In the genomic region with DNA sequence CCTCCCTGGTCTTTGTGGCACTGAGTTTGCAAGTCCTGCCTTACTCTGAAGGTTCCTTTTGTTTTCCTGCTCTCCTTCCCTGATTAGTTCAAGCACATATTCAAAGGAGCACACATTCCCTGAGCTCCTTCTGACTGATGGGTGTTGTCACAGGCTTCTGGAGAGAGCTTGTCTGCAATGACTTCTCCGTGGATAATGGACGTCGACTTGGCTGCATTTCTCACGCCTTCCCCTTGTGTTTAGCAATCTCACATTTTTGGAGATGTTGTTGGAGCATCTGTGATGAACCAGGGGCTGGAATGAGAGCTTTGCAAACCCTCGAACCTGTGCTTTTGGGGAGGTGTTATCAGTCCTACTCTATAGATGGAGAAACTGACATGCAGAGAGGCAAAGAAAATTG, we compare ENCODE assay signal across 1 cellular context.
TF ChIP-seq lines count a peak whose summit lies in the region.

No MANE protein-coding gene starts in this region.

TF ChIP-seq in GM23338, 12 proteins besides CTCF, POLR2A, EP300 and RAD21 (continued from another document):
- TF ChIP-seq, protein P1, sequence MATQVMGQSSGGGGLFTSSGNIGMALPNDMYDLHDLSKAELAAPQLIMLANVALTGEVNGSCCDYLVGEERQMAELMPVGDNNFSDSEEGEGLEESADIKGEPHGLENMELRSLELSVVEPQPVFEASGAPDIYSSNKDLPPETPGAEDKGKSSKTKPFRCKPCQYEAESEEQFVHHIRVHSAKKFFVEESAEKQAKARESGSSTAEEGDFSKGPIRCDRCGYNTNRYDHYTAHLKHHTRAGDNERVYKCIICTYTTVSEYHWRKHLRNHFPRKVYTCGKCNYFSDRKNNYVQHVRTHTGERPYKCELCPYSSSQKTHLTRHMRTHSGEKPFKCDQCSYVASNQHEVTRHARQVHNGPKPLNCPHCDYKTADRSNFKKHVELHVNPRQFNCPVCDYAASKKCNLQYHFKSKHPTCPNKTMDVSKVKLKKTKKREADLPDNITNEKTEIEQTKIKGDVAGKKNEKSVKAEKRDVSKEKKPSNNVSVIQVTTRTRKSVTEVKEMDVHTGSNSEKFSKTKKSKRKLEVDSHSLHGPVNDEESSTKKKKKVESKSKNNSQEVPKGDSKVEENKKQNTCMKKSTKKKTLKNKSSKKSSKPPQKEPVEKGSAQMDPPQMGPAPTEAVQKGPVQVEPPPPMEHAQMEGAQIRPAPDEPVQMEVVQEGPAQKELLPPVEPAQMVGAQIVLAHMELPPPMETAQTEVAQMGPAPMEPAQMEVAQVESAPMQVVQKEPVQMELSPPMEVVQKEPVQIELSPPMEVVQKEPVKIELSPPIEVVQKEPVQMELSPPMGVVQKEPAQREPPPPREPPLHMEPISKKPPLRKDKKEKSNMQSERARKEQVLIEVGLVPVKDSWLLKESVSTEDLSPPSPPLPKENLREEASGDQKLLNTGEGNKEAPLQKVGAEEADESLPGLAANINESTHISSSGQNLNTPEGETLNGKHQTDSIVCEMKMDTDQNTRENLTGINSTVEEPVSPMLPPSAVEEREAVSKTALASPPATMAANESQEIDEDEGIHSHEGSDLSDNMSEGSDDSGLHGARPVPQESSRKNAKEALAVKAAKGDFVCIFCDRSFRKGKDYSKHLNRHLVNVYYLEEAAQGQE (IDR thresholded peaks at IDR 0.05; ENCODE audit: unreplicated experiment) = no peak
- TF ChIP-seq JUNB (IDR thresholded peaks at IDR 0.05; ENCODE audit: unreplicated experiment) (no peak), NANOG (IDR thresholded peaks at IDR 0.05; ENCODE audit: borderline replicate concordance) (no peak), EZH2phosphoT487 (IDR thresholded peaks at IDR 0.05; ENCODE audit: unreplicated experiment) (no peak), CREB1 (CRISPR knock-in tag; IDR thresholded peaks at IDR 0.05; ENCODE audit: low read depth) (no peak)
- TF ChIP-seq, protein P2, sequence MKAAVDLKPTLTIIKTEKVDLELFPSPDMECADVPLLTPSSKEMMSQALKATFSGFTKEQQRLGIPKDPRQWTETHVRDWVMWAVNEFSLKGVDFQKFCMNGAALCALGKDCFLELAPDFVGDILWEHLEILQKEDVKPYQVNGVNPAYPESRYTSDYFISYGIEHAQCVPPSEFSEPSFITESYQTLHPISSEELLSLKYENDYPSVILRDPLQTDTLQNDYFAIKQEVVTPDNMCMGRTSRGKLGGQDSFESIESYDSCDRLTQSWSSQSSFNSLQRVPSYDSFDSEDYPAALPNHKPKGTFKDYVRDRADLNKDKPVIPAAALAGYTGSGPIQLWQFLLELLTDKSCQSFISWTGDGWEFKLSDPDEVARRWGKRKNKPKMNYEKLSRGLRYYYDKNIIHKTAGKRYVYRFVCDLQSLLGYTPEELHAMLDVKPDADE (IDR thresholded peaks at IDR 0.05) = no peak
- TF ChIP-seq, protein P3, sequence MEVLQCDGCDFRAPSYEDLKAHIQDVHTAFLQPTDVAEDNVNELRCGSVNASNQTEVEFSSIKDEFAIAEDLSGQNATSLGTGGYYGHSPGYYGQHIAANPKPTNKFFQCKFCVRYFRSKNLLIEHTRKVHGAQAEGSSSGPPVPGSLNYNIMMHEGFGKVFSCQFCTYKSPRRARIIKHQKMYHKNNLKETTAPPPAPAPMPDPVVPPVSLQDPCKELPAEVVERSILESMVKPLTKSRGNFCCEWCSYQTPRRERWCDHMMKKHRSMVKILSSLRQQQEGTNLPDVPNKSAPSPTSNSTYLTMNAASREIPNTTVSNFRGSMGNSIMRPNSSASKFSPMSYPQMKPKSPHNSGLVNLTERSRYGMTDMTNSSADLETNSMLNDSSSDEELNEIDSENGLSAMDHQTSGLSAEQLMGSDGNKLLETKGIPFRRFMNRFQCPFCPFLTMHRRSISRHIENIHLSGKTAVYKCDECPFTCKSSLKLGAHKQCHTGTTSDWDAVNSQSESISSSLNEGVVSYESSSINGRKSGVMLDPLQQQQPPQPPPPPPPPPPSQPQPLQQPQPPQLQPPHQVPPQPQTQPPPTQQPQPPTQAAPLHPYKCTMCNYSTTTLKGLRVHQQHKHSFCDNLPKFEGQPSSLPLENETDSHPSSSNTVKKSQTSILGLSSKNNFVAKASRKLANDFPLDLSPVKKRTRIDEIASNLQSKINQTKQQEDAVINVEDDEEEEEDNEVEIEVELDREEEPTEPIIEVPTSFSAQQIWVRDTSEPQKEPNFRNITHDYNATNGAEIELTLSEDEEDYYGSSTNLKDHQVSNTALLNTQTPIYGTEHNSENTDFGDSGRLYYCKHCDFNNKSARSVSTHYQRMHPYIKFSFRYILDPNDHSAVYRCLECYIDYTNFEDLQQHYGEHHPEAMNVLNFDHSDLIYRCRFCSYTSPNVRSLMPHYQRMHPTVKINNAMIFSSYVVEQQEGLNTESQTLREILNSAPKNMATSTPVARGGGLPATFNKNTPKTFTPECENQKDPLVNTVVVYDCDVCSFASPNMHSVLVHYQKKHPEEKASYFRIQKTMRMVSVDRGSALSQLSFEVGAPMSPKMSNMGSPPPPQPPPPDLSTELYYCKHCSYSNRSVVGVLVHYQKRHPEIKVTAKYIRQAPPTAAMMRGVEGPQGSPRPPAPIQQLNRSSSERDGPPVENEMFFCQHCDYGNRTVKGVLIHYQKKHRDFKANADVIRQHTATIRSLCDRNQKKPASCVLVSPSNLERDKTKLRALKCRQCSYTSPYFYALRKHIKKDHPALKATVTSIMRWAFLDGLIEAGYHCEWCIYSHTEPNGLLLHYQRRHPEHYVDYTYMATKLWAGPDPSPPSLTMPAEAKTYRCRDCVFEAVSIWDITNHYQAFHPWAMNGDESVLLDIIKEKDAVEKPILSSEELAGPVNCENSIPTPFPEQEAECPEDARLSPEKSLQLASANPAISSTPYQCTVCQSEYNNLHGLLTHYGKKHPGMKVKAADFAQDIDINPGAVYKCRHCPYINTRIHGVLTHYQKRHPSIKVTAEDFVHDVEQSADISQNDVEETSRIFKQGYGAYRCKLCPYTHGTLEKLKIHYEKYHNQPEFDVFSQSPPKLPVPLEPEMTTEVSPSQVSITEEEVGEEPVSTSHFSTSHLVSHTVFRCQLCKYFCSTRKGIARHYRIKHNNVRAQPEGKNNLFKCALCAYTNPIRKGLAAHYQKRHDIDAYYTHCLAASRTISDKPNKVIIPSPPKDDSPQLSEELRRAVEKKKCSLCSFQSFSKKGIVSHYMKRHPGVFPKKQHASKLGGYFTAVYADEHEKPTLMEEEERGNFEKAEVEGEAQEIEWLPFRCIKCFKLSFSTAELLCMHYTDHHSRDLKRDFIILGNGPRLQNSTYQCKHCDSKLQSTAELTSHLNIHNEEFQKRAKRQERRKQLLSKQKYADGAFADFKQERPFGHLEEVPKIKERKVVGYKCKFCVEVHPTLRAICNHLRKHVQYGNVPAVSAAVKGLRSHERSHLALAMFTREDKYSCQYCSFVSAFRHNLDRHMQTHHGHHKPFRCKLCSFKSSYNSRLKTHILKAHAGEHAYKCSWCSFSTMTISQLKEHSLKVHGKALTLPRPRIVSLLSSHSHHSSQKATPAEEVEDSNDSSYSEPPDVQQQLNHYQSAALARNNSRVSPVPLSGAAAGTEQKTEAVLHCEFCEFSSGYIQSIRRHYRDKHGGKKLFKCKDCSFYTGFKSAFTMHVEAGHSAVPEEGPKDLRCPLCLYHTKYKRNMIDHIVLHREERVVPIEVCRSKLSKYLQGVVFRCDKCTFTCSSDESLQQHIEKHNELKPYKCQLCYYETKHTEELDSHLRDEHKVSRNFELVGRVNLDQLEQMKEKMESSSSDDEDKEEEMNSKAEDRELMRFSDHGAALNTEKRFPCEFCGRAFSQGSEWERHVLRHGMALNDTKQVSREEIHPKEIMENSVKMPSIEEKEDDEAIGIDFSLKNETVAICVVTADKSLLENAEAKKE (CRISPR knock-in tag; IDR thresholded peaks at IDR 0.05) = no peak
TF ChIP-seq in GM23338: peak in this region for 0.
